In the genomic region with DNA sequence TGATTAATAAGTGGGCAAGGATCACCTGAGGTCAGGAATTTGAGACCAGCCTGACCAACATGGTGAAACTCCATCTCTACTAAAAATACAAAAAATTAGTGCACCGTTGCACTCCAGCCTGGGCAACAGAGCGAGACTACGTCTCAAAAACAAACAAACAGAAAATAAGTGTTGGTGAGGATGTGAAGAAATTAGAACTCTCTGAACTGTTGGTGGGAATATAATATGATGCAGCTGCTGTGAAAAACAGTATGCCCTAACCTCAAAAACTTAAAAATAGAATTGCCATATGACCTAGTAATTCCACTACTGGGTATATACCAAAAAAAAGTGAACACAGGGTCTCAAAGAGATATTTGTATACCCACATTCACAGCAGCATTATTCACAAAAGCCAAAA, we compare ENCODE assay signal across 1 cellular context.
TF ChIP-seq lines count a peak whose summit lies in the region.

No MANE protein-coding gene starts in this region.

TF ChIP-seq in HepG2, 621 proteins besides CTCF, POLR2A, EP300 and RAD21 (continued from another document):
- TF ChIP-seq, protein P1, sequence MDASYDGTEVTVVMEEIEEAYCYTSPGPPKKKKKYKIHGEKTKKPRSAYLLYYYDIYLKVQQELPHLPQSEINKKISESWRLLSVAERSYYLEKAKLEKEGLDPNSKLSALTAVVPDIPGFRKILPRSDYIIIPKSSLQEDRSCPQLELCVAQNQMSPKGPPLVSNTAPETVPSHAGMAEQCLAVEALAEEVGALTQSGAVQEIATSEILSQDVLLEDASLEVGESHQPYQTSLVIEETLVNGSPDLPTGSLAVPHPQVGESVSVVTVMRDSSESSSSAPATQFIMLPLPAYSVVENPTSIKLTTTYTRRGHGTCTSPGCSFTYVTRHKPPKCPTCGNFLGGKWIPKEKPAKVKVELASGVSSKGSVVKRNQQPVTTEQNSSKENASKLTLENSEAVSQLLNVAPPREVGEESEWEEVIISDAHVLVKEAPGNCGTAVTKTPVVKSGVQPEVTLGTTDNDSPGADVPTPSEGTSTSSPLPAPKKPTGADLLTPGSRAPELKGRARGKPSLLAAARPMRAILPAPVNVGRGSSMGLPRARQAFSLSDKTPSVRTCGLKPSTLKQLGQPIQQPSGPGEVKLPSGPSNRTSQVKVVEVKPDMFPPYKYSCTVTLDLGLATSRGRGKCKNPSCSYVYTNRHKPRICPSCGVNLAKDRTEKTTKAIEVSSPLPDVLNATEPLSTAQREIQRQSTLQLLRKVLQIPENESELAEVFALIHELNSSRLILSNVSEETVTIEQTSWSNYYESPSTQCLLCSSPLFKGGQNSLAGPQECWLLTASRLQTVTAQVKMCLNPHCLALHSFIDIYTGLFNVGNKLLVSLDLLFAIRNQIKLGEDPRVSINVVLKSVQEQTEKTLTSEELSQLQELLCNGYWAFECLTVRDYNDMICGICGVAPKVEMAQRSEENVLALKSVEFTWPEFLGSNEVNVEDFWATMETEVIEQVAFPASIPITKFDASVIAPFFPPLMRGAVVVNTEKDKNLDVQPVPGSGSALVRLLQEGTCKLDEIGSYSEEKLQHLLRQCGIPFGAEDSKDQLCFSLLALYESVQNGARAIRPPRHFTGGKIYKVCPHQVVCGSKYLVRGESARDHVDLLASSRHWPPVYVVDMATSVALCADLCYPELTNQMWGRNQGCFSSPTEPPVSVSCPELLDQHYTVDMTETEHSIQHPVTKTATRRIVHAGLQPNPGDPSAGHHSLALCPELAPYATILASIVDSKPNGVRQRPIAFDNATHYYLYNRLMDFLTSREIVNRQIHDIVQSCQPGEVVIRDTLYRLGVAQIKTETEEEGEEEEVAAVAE (CRISPR knock-in tag; IDR thresholded peaks at IDR 0.05; ENCODE audit: borderline replicate concordance) = no peak
- TF ChIP-seq ADNP (CRISPR knock-in tag; IDR thresholded peaks at IDR 0.05) (no peak), ZNF10 (CRISPR knock-in tag; IDR thresholded peaks at IDR 0.05; ENCODE audit: borderline replicate concordance, low read depth) (no peak), SNRNP70 (IDR thresholded peaks at IDR 0.05; ENCODE audit: low read depth, low read length) (no peak)
- TF ChIP-seq, protein P2, sequence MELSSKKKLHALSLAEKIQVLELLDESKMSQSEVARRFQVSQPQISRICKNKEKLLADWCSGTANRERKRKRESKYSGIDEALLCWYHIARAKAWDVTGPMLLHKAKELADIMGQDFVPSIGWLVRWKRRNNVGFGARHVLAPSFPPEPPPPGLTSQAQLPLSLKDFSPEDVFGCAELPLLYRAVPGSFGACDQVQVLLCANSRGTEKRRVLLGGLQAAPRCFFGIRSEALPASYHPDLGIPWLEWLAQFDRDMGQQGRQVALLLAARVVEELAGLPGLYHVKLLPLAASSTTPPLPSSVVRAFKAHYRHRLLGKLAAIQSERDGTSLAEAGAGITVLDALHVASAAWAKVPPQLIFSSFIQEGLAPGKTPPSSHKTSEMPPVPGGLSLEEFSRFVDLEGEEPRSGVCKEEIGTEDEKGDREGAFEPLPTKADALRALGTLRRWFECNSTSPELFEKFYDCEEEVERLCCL (CRISPR knock-in tag; IDR thresholded peaks at IDR 0.05; ENCODE audit: borderline replicate concordance) = no peak
- TF ChIP-seq, protein P3, sequence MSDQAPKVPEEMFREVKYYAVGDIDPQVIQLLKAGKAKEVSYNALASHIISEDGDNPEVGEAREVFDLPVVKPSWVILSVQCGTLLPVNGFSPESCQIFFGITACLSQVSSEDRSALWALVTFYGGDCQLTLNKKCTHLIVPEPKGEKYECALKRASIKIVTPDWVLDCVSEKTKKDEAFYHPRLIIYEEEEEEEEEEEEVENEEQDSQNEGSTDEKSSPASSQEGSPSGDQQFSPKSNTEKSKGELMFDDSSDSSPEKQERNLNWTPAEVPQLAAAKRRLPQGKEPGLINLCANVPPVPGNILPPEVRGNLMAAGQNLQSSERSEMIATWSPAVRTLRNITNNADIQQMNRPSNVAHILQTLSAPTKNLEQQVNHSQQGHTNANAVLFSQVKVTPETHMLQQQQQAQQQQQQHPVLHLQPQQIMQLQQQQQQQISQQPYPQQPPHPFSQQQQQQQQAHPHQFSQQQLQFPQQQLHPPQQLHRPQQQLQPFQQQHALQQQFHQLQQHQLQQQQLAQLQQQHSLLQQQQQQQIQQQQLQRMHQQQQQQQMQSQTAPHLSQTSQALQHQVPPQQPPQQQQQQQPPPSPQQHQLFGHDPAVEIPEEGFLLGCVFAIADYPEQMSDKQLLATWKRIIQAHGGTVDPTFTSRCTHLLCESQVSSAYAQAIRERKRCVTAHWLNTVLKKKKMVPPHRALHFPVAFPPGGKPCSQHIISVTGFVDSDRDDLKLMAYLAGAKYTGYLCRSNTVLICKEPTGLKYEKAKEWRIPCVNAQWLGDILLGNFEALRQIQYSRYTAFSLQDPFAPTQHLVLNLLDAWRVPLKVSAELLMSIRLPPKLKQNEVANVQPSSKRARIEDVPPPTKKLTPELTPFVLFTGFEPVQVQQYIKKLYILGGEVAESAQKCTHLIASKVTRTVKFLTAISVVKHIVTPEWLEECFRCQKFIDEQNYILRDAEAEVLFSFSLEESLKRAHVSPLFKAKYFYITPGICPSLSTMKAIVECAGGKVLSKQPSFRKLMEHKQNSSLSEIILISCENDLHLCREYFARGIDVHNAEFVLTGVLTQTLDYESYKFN (CRISPR knock-in tag; conservative IDR thresholded peaks at IDR 0.05) = no peak
- TF ChIP-seq, protein P4, sequence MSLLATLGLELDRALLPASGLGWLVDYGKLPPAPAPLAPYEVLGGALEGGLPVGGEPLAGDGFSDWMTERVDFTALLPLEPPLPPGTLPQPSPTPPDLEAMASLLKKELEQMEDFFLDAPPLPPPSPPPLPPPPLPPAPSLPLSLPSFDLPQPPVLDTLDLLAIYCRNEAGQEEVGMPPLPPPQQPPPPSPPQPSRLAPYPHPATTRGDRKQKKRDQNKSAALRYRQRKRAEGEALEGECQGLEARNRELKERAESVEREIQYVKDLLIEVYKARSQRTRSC (CRISPR knock-in tag; IDR thresholded peaks at IDR 0.05; ENCODE audit: low read depth) = no peak
